In genomic region chr11:62647609-62648005, GRCh38 we compare ENCODE assay signal across 25 cellular contexts. TPM values are rescaled to one million over a fixed set of nuclear protein-coding genes. Genes with fewer than 3 reads are reported as not detected.
A peak's percentile ranks its signal among the peaks of the same experiment; 100 is the strongest.
DNase-seq lines count a peak whose midpoint lies in the region; ATAC-seq lines count a peak whose summit lies in the region.
"Had no signal": no experiment of that assay in that cellular context is flagged by ENCODE, and none has a peak within 500 bp of the region (broad histone marks: within the 10 kb centered on the region; RNA-seq: fewer than 3 reads in every experiment).

No MANE protein-coding gene starts in this region.

- peaks cover 41% of the 10 kb centered on the region for H3K4me1 Mint-ChIP-seq in activated CD8-positive, alpha-beta memory T cell treated with anti-CD3 and anti-CD28 coated beads, Interleukin-2, amount 10 ng/mL, durations not matched to agents 7 days and 5 days

- H3K4me3 ChIP-seq in MG63, result no peak overlapping the region
- H3K4me3 ChIP-seq in adipocyte (ENCODE audit: low read length), result no peak overlapping the region
- no peak overlapping the region for H3K4me3 ChIP-seq in skeletal muscle satellite cell (ENCODE audit: low read length)
- H3K4me3 ChIP-seq: upper lobe of right lung had no signal

- H3K27me3 ChIP-seq in MG63 (no peaks in the 10 kb centered on the region), adipocyte (replicated peaks; ENCODE audit: control insufficient read depth, insufficient read depth, low read length) (no peaks in the 10 kb centered on the region), skeletal muscle satellite cell (ENCODE audit: control insufficient read depth, insufficient read depth, low read length) (no peaks in the 10 kb centered on the region)
- H3K27me3 ChIP-seq: upper lobe of right lung had no signal

- H3K36me3 ChIP-seq in MG63 (peaks cover 62% of the 10 kb centered on the region), adipocyte (ENCODE audit: control insufficient read depth, insufficient read depth, low read length, severe bottlenecking) (peaks cover 31% of the 10 kb centered on the region), skeletal muscle satellite cell (ENCODE audit: insufficient read depth, low read length) (peaks cover 33% of the 10 kb centered on the region)

- H3K9me3 ChIP-seq in MG63, result no peaks in the 10 kb centered on the region
- H3K9me3 ChIP-seq in adipocyte (ENCODE audit: control insufficient read depth, low read length), result no peaks in the 10 kb centered on the region
- no peaks in the 10 kb centered on the region for H3K9me3 ChIP-seq in skeletal muscle satellite cell (replicated peaks; ENCODE audit: low read length)
- H3K9me3 ChIP-seq: upper lobe of right lung had no signal

- peak overlapping the region; percentile 68 for H3K4me2 ChIP-seq in skeletal muscle satellite cell (ENCODE audit: low read length)

- peak overlapping the region; percentile 67 for H3K9ac ChIP-seq in adipocyte (ENCODE audit: low read length)
- H3K9ac ChIP-seq in skeletal muscle satellite cell (ENCODE audit: low read depth, low read length), result no peak overlapping the region

- no peak for ATAC-seq in activated CD8-positive, alpha-beta memory T cell treated with anti-CD3 and anti-CD28 coated beads, Interleukin-2, amount 10 ng/mL, durations not matched to agents 7 days and 5 days
- ATAC-seq in esophagus mucosa, result no peak
- ATAC-seq: natural killer cell, upper lobe of right lung had no signal

- no peaks in the 10 kb centered on the region for H3K27me3 Mint-ChIP-seq in activated CD8-positive, alpha-beta memory T cell treated with anti-CD3 and anti-CD28 coated beads, Interleukin-2, amount 10 ng/mL, durations not matched to agents 7 days and 5 days
- H3K27me3 Mint-ChIP-seq: activated CD4-positive, alpha-beta memory T cell treated with anti-CD3 and anti-CD28 coated beads for 36 hours; activated naive CD8-positive, alpha-beta T cell treated with anti-CD3 and anti-CD28 coated beads, Interleukin-2, amount 10 ng/mL, durations not matched to agents 7 days and 5 days; progenitor cell of endocrine pancreas had no signal

- H3K9me3 Mint-ChIP-seq in activated CD8-positive, alpha-beta memory T cell treated with anti-CD3 and anti-CD28 coated beads, Interleukin-2, amount 10 ng/mL, durations not matched to agents 7 days and 5 days (ENCODE audit: low read depth), result no peaks in the 10 kb centered on the region
- H3K9me3 Mint-ChIP-seq: activated CD4-positive, alpha-beta memory T cell treated with anti-CD3 and anti-CD28 coated beads for 36 hours; activated naive CD8-positive, alpha-beta T cell treated with anti-CD3 and anti-CD28 coated beads, Interleukin-2, amount 10 ng/mL, durations not matched to agents 7 days and 5 days; brain; natural killer cell; T-helper 2 cell treated with Interferon-gamma antibody and Interleukin-4, amounts not matched to agents 5 μg/mL and 100 μg/mL, for 36 hours; WTC11 had no signal

- CTCF ChIA-PET in activated CD8-positive, alpha-beta memory T cell treated with anti-CD3 and anti-CD28 coated beads, Interleukin-2, amount 10 ng/mL, durations not matched to agents 7 days and 5 days (lab: Charles Lee), result interaction anchor here (0.9 to 2.0 kb wide), 5 partner anchors 17 to 56 kb away, joined by 3 to 7 read pairs (median 7); partner anchors contain the start of genes C11orf98, CSKMT, EML3 and MTA2

- H3K4me3 Mint-ChIP-seq in activated CD8-positive, alpha-beta memory T cell treated with anti-CD3 and anti-CD28 coated beads, Interleukin-2, amount 10 ng/mL, durations not matched to agents 7 days and 5 days, result no peak overlapping the region
- H3K4me3 Mint-ChIP-seq: activated CD4-positive, alpha-beta memory T cell treated with anti-CD3 and anti-CD28 coated beads for 36 hours had no signal

- H3K36me3 Mint-ChIP-seq in activated CD8-positive, alpha-beta memory T cell treated with anti-CD3 and anti-CD28 coated beads, Interleukin-2, amount 10 ng/mL, durations not matched to agents 7 days and 5 days, result peaks cover 26% of the 10 kb centered on the region
- H3K36me3 Mint-ChIP-seq: natural killer cell had no signal

- H3K27ac Mint-ChIP-seq in activated CD8-positive, alpha-beta memory T cell treated with anti-CD3 and anti-CD28 coated beads, Interleukin-2, amount 10 ng/mL, durations not matched to agents 7 days and 5 days, result peak overlapping the region; percentile 43

- DNase-seq in activated CD8-positive, alpha-beta memory T cell treated with anti-CD3 and anti-CD28 coated beads, Interleukin-2, amount 10 ng/mL, durations not matched to agents 7 days and 5 days, result no peak
- no peak for DNase-seq in activated CD8-positive, alpha-beta memory T cell treated with anti-CD3 and anti-CD28 coated beads for 24 hours
- DNase-seq in MG63 (peak; percentile 70), adipocyte (ENCODE audit: low read depth) (no peak), NCI-H510A (lab: John Stamatoyannopoulos, UW) (no peak), COLO829 (ENCODE audit: low spot score) (no peak)
- DNase-seq: activated CD4-positive, alpha-beta memory T cell treated with anti-CD3 and anti-CD28 coated beads for 36 hours; activated naive CD8-positive, alpha-beta T cell treated with anti-CD3 and anti-CD28 coated beads, Interleukin-2, amount 10 ng/mL, durations not matched to agents 7 days and 5 days; activated T-cell treated with anti-CD3 and anti-CD28 coated beads, Interleukin-2, amount 50 U/mL, for 48 hours; C1 segment of cervical spinal cord; DMS153; KBM-7; kidney glomerular epithelial cell; MV-4-11; natural killer cell; NCI-H187; NCI-H774; stimulated activated CD4-positive, alpha-beta T cell treated with anti-CD3 and anti-CD28 coated beads, Interleukin-4, amount 100 ng/mL, for 4 hours; upper lobe of right lung had no signal

- H3K4me1 ChIP-seq in adipocyte (ENCODE audit: control insufficient read depth, insufficient read depth, low read length) (peaks cover 41% of the 10 kb centered on the region), skeletal muscle satellite cell (ENCODE audit: control insufficient read depth, insufficient read depth, low read length) (peaks cover 36% of the 10 kb centered on the region)

RNA-seq across cellular contexts. Expression of gene GANAB, which starts 1.2 kb away (rescaled TPM):
- 100 to 1,000 TPM; 248 to 275 TPM for total RNA-seq in activated CD8-positive, alpha-beta memory T cell treated with anti-CD3 and anti-CD28 coated beads, Interleukin-2, amount 10 ng/mL, durations not matched to agents 7 days and 5 days
- total RNA-seq in MG63 (2014; rRNA removed; shearing (Covaris generic); ENCODE audit: low replicate concordance), result 496 and 667 TPM in 2 replicates
- total RNA-seq in skeletal muscle satellite cell (2012; rRNA removed), result 145 and 158 TPM in 2 replicates
- total RNA-seq in esophagus mucosa, result 175 TPM

RNA-seq across cellular contexts. Expression of gene INTS5, which starts 5.5 kb away (rescaled TPM):
- total RNA-seq in activated CD8-positive, alpha-beta memory T cell treated with anti-CD3 and anti-CD28 coated beads, Interleukin-2, amount 10 ng/mL, durations not matched to agents 7 days and 5 days, result 10 to 100 TPM; 27.9 to 35.7 TPM
- 8.0 and 22.8 TPM in 2 replicates for total RNA-seq in MG63 (2014; rRNA removed; shearing (Covaris generic); ENCODE audit: low replicate concordance)
- 25.9 and 30.1 TPM in 2 replicates for total RNA-seq in skeletal muscle satellite cell (2012; rRNA removed)
- 14.1 TPM for total RNA-seq in esophagus mucosa

RNA-seq across cellular contexts. Expression of gene C11orf98, which starts 17.4 kb away (rescaled TPM):
- 100 to 1,000 TPM; 130 to 131 TPM for total RNA-seq in activated CD8-positive, alpha-beta memory T cell treated with anti-CD3 and anti-CD28 coated beads, Interleukin-2, amount 10 ng/mL, durations not matched to agents 7 days and 5 days
- total RNA-seq in MG63 (2014; rRNA removed; shearing (Covaris generic); ENCODE audit: low replicate concordance), result 64.8 and 73.5 TPM in 2 replicates
- 44.8 and 57.8 TPM in 2 replicates for total RNA-seq in skeletal muscle satellite cell (2012; rRNA removed)
- total RNA-seq in esophagus mucosa, result 48.7 TPM

RNA-seq across cellular contexts. Expression of gene CSKMT, which starts 17.5 kb away (rescaled TPM):
- 10 to 100 TPM; 23.7 to 31.0 TPM for total RNA-seq in activated CD8-positive, alpha-beta memory T cell treated with anti-CD3 and anti-CD28 coated beads, Interleukin-2, amount 10 ng/mL, durations not matched to agents 7 days and 5 days
- total RNA-seq in MG63 (2014; rRNA removed; shearing (Covaris generic); ENCODE audit: low replicate concordance), result 10.9 and 14.9 TPM in 2 replicates
- 7.6 and 11.4 TPM in 2 replicates for total RNA-seq in skeletal muscle satellite cell (2012; rRNA removed)
- 20.2 TPM for total RNA-seq in esophagus mucosa

RNA-seq across cellular contexts. Expression of gene UQCC3, which starts 23.9 kb away (rescaled TPM):
- total RNA-seq in activated CD8-positive, alpha-beta memory T cell treated with anti-CD3 and anti-CD28 coated beads, Interleukin-2, amount 10 ng/mL, durations not matched to agents 7 days and 5 days, result 1 to 10 TPM; 7.2 to 9.0 TPM
- 16.4 and 22.2 TPM in 2 replicates for total RNA-seq in MG63 (2014; rRNA removed; shearing (Covaris generic); ENCODE audit: low replicate concordance)
- total RNA-seq in skeletal muscle satellite cell (2012; rRNA removed), result 5.9 and 7.4 TPM in 2 replicates
- total RNA-seq in esophagus mucosa, result 8.8 TPM
